Comparison of ENCODE assay signal across 8 cellular contexts in genomic region chr11:108697872-108698473, GRCh38. TPM values are rescaled to one million over a fixed set of nuclear protein-coding genes. Genes with fewer than 3 reads are reported as not detected.
DNase-seq lines count a peak whose midpoint lies in the region; ATAC-seq and TF ChIP-seq lines count a peak whose summit lies in the region.

No MANE protein-coding gene starts in this region.

- H3K9me3 ChIP-seq in neural cell (ENCODE audit: low read length): no peaks in the 10 kb centered on the region

- DNase-seq in D341Med (ENCODE audit: low spot score): peak; percentile 71
- DNase-seq in GM19238 (ENCODE audit: insufficient read length, low spot score): peak; percentile 49
- DNase-seq in NCI-H226: peak; percentile 38
- DNase-seq in activated CD4-positive, alpha-beta T cell treated with anti-CD3 and anti-CD28 coated beads for 48 hours: peak; percentile 51
- DNase-seq in fibroblast of peridontal ligament (ENCODE audit: extremely low read depth): peak; percentile 89
- no peak for DNase-seq in ecto neural progenitor cell (ENCODE audit: low spot score)

- no peaks in the 10 kb centered on the region for H3K9me2 ChIP-seq in neural cell (ENCODE audit: insufficient read depth, low read length)

- no peak overlapping the region for H3K4me3 ChIP-seq in neural cell (ENCODE audit: low read length)

- no peaks in the 10 kb centered on the region for H3K36me3 ChIP-seq in neural cell (ENCODE audit: insufficient read depth, low read length)

- H3K9ac ChIP-seq in neural cell (ENCODE audit: low read length): no peak overlapping the region

- H3K27me3 ChIP-seq in neural cell (ENCODE audit: insufficient read depth, low read depth, low read length): no peaks in the 10 kb centered on the region

- no peaks in the 10 kb centered on the region for H3F3A ChIP-seq in neural cell (ENCODE audit: insufficient read depth, low read length, poor library complexity, severe bottlenecking)

- H4K20me1 ChIP-seq in neural cell (ENCODE audit: insufficient read depth): no peaks in the 10 kb centered on the region

- H2AFZ ChIP-seq in neural cell (ENCODE audit: low read depth, low read length): no peak overlapping the region

- H3K4me2 ChIP-seq in neural cell (ENCODE audit: low read length): no peak overlapping the region

- H3K79me2 ChIP-seq in neural cell (replicated peaks; ENCODE audit: insufficient read depth, low read length): no peaks in the 10 kb centered on the region

- no peak for TF ChIP-seq EP300 in neural cell (conservative IDR thresholded peaks at IDR 0.05; ENCODE audit: poor library complexity, severe bottlenecking)

- peak; percentile 97 for TF ChIP-seq RAD21 in neural cell (conservative IDR thresholded peaks at IDR 0.05)

- peak; percentile 92 for TF ChIP-seq CTCF in neural cell (IDR thresholded peaks at IDR 0.05; ENCODE audit: poor library complexity, severe bottlenecking)

- ATAC-seq in HG03175 (IDR thresholded peaks at IDR 0.05; ENCODE audit: unreplicated experiment): peak; percentile 72

- no peak overlapping the region for H3K27ac ChIP-seq in neural cell (ENCODE audit: low read length)

TF ChIP-seq in neural cell, 6 proteins besides CTCF, POLR2A, EP300 and RAD21:
- TF ChIP-seq POLR2AphosphoS5 (IDR thresholded peaks at IDR 0.05) (no peak), SMC3 (conservative IDR thresholded peaks at IDR 0.05; ENCODE audit: poor library complexity) (peak; percentile 97)

RNA-seq across cellular contexts. Expression of gene DDX10, which starts 33.1 kb away (rescaled TPM):
- 15.9 and 19.3 TPM in 2 replicates for polyA plus RNA-seq in neural cell
- polyA minus RNA-seq in neural cell: 41.8 and 49.7 TPM in 2 replicates
